8 cellular contexts compared by ENCODE assay signal in genomic region chr6:13427838-13428527, GRCh38. TPM values are rescaled to one million over a fixed set of nuclear protein-coding genes. Genes with fewer than 3 reads are reported as not detected.
DNase-seq lines count a peak whose midpoint lies in the region; TF ChIP-seq lines count a peak whose summit lies in the region.

No MANE protein-coding gene starts in this region.

- H3K4me3 ChIP-seq in GM12875 (ENCODE audit: low read depth, low read length) (peak overlapping the region; percentile 22), H7 (ENCODE audit: insufficient read depth, low read depth, low read length) (no peak overlapping the region)

- no peaks in the 10 kb centered on the region for H3K36me3 Mint-ChIP-seq in neural crest cell (ENCODE audit: low read depth)
- H3K36me3 Mint-ChIP-seq in type B pancreatic cell: no peaks in the 10 kb centered on the region

- H3K27me3 Mint-ChIP-seq in neural crest cell (ENCODE audit: low read depth) (no peaks in the 10 kb centered on the region), type B pancreatic cell (no peaks in the 10 kb centered on the region)

- TF ChIP-seq CTCF in GM12875 (IDR thresholded peaks at IDR 0.05; ENCODE audit: borderline replicate concordance, insufficient read depth, low read depth, low read length): peak; percentile 62
- TF ChIP-seq CTCF in neural crest cell (conservative IDR thresholded peaks at IDR 0.05): no peak
- peak; percentile 54 for TF ChIP-seq CTCF in type B pancreatic cell (conservative IDR thresholded peaks at IDR 0.05)

- no peaks in the 10 kb centered on the region for H3K27me3 ChIP-seq in H7 (ENCODE audit: control insufficient read depth, insufficient read depth, low read length)

- H3K4me3 Mint-ChIP-seq in neural crest cell: no peak overlapping the region
- H3K4me3 Mint-ChIP-seq in type B pancreatic cell: no peak overlapping the region

- H3K27ac Mint-ChIP-seq in neural crest cell (ENCODE audit: unreplicated experiment) (peak overlapping the region; percentile 35), type B pancreatic cell (no peak overlapping the region)

- DNase-seq in H7: peak; percentile 55
- peak; percentile 61 for DNase-seq in NOMO-1 treated with DMSO at 0.1 percent for 48 hours (lab: John Stamatoyannopoulos, UW; ENCODE audit: unreplicated experiment)
- peak; percentile 69 for DNase-seq in activated gamma-delta T cell treated with anti-CD3 and anti-CD28 coated beads, Interleukin-2, amount 50 U/mL, for 16 hours (ENCODE audit: low read depth)
- DNase-seq in neural crest cell (ENCODE audit: low read depth, low spot score): no peak
- DNase-seq in type B pancreatic cell (ENCODE audit: extremely low spot score, unreplicated experiment): no peak
- no peak for DNase-seq in globus pallidus (ENCODE audit: low spot score)
- no peak for DNase-seq in cerebellum (ENCODE audit: low spot score)

- no peaks in the 10 kb centered on the region for H3K9me3 Mint-ChIP-seq in neural crest cell
- no peaks in the 10 kb centered on the region for H3K9me3 Mint-ChIP-seq in type B pancreatic cell

- H3K4me1 Mint-ChIP-seq in neural crest cell: peaks cover 24% of the 10 kb centered on the region
- H3K4me1 Mint-ChIP-seq in type B pancreatic cell (ENCODE audit: unreplicated experiment): peaks cover 19% of the 10 kb centered on the region

- no peaks in the 10 kb centered on the region for H3K36me3 ChIP-seq in H7 (replicated peaks; ENCODE audit: control insufficient read depth, insufficient read depth, low read length)

RNA-seq across cellular contexts. Expression of gene GFOD1, which starts 59.4 kb away (rescaled TPM):
- total RNA-seq in H7 (2014; rRNA removed; shearing (Covaris generic)): 3.4 and 4.4 TPM in 2 replicates
- 2.2 TPM in 2 replicates for total RNA-seq in neural crest cell
- 4.1 and 4.8 TPM in 2 replicates for total RNA-seq in type B pancreatic cell (ENCODE audit: low replicate concordance)
- total RNA-seq in cerebellum: 33.8 TPM

Comparison
In these comparisons a context has a peak if more than half of its experiments do, and no peak if none do; other contexts are left out.
1. DNase-seq: peak in H7 (single experiment), NOMO-1 treated with DMSO at 0.1 percent for 48 hours (single experiment) and activated gamma-delta T cell treated with anti-CD3 and anti-CD28 coated beads, Interleukin-2, amount 50 U/mL, for 16 hours (single experiment); none in neural crest cell (single experiment), type B pancreatic cell (single experiment), globus pallidus (single experiment) and cerebellum (single experiment).